ENCODE assay signal across 9 cellular contexts in genomic region chr16:733382-734207, GRCh38. TPM values are rescaled to one million over a fixed set of nuclear protein-coding genes. Genes with fewer than 3 reads are reported as not detected.
DNase-seq lines count a peak whose midpoint lies in the region; ATAC-seq and TF ChIP-seq lines count a peak whose summit lies in the region.
"Had no signal": no experiment of that assay in that cellular context is flagged by ENCODE, and none has a peak within 500 bp of the region (broad histone marks: within the 10 kb centered on the region; RNA-seq: fewer than 3 reads in every experiment).

No MANE protein-coding gene starts in this region.

- no peak overlapping the region for H3K4me3 ChIP-seq in Panc1 (ENCODE audit: low read depth in 2 of 2, low read length in 2 of 2)
- no peak overlapping the region for H3K4me3 ChIP-seq in endodermal cell (ENCODE audit: low read length)
- H3K4me3 ChIP-seq in sigmoid colon: no peak overlapping the region

- peaks cover 14% of the 10 kb centered on the region for H3K36me3 Mint-ChIP-seq in activated CD4-positive, alpha-beta T cell treated with anti-CD3 and anti-CD28 coated beads, Interleukin-2, amount 10 ng/mL, durations not matched to agents 7 days and 5 days (ENCODE audit: low read depth)
- H3K36me3 Mint-ChIP-seq in endodermal cell (ENCODE audit: low read depth): peaks cover 25% of the 10 kb centered on the region

- H3K9ac ChIP-seq in endodermal cell (ENCODE audit: extremely low read depth, low read length, poor library complexity, severe bottlenecking): no peak overlapping the region

- in situ Hi-C loops in Panc1 (cut with HindIII; ENCODE audit: low pct_unique_long_range_greater_than_20kb, low sequenced_read_pairs): no loop called here

- H3K9me3 ChIP-seq in Panc1 (ENCODE audit: control insufficient read depth, insufficient read depth, low read depth, low read length) (no peaks in the 10 kb centered on the region), endodermal cell (ENCODE audit: control insufficient read depth, low read length) (no peaks in the 10 kb centered on the region), sigmoid colon (no peaks in the 10 kb centered on the region)

- no peak for TF ChIP-seq POLR2A in sigmoid colon (IDR thresholded peaks at IDR 0.05)

- H3K9me3 Mint-ChIP-seq in activated CD4-positive, alpha-beta T cell treated with anti-CD3 and anti-CD28 coated beads, Interleukin-2, amount 10 ng/mL, durations not matched to agents 7 days and 5 days: no peaks in the 10 kb centered on the region
- H3K9me3 Mint-ChIP-seq in endodermal cell: no peaks in the 10 kb centered on the region

- H3K27me3 Mint-ChIP-seq in activated CD4-positive, alpha-beta T cell treated with anti-CD3 and anti-CD28 coated beads, Interleukin-2, amount 10 ng/mL, durations not matched to agents 7 days and 5 days: no peaks in the 10 kb centered on the region
- no peaks in the 10 kb centered on the region for H3K27me3 Mint-ChIP-seq in endodermal cell (ENCODE audit: insufficient read depth)

- WGBS in endodermal cell (ENCODE audit: insufficient coverage in 1 of 2, insufficient read length in 1 of 2), 2 experiments: 88 to 95% methylated on average over 20 to 34 of the region's 34 CpGs
- 87 to 90% methylated on average over 34 of the region's 34 CpGs for WGBS in sigmoid colon, 2 donors

- H3K27ac ChIP-seq in Panc1 (ENCODE audit: low read length) (no peak overlapping the region), endodermal cell (ENCODE audit: low read depth, low read length) (no peak overlapping the region), sigmoid colon (no peak overlapping the region)

- H3K4me1 Mint-ChIP-seq in activated CD4-positive, alpha-beta T cell treated with anti-CD3 and anti-CD28 coated beads, Interleukin-2, amount 10 ng/mL, durations not matched to agents 7 days and 5 days: peaks cover 20% of the 10 kb centered on the region
- no peaks in the 10 kb centered on the region for H3K4me1 Mint-ChIP-seq in endodermal cell

- no TSS peak for BruUV-seq in Panc1 (replicated peaks; lab: Mats Ljungman, UMichigan)

- POLR2A ChIA-PET in activated CD4-positive, alpha-beta T cell treated with anti-CD3 and anti-CD28 coated beads, Interleukin-2, amount 10 ng/mL, durations not matched to agents 7 days and 5 days (lab: Charles Lee): no interaction called here
- POLR2A ChIA-PET in Panc1 (lab: Charles Lee): no interaction called here

- H3K4me3 Mint-ChIP-seq in activated CD4-positive, alpha-beta T cell treated with anti-CD3 and anti-CD28 coated beads, Interleukin-2, amount 10 ng/mL, durations not matched to agents 7 days and 5 days: no peak overlapping the region
- H3K4me3 Mint-ChIP-seq in endodermal cell: no peak overlapping the region

- no peak overlapping the region for H3K27ac Mint-ChIP-seq in activated CD4-positive, alpha-beta T cell treated with anti-CD3 and anti-CD28 coated beads, Interleukin-2, amount 10 ng/mL, durations not matched to agents 7 days and 5 days
- no peak overlapping the region for H3K27ac Mint-ChIP-seq in endodermal cell

- H3K36me3 ChIP-seq in Panc1 (ENCODE audit: control insufficient read depth, insufficient read depth, low read length) (peaks cover 2% of the 10 kb centered on the region), endodermal cell (ENCODE audit: control insufficient read depth, insufficient read depth, low read length) (peaks cover 34% of the 10 kb centered on the region), sigmoid colon (peaks cover 28 to 67% (median 37%) of the 10 kb centered on the region in 4 donors)

- DNase-seq in activated CD4-positive, alpha-beta T cell treated with anti-CD3 and anti-CD28 coated beads for 4 hours: peak; percentile 35 to 48
- DNase-seq in activated CD4-positive, alpha-beta T cell treated with anti-CD3 and anti-CD28 coated beads, Interleukin-2, amount 10 ng/mL, durations not matched to agents 7 days and 5 days: no peak
- no peak for DNase-seq in Panc1 (ENCODE audit: low read depth, low spot score)
- DNase-seq in endodermal cell: peak; percentile 76
- peak; percentile 61 for DNase-seq in sigmoid colon
- no peak for DNase-seq in OCI-M1 (lab: John Stamatoyannopoulos, UW)
- no peak for DNase-seq in mucosa of gallbladder (ENCODE audit: low spot score)
- DNase-seq: NCI-H146 had no signal

- no peaks in the 10 kb centered on the region for H3K27me3 ChIP-seq in Panc1 (ENCODE audit: control insufficient read depth, insufficient read depth, low read length)
- H3K27me3 ChIP-seq in endodermal cell (ENCODE audit: control insufficient read depth, insufficient read depth, low read length, poor library complexity, severe bottlenecking): no peaks in the 10 kb centered on the region
- H3K27me3 ChIP-seq in sigmoid colon: peaks cover 0 to 9% (median 3%) of the 10 kb centered on the region in 3 donors

- TF ChIP-seq EP300 in sigmoid colon (IDR thresholded peaks at IDR 0.05): no peak

- peak; percentile 86 for TF ChIP-seq CTCF in Panc1 (IDR thresholded peaks at IDR 0.05)
- peak; percentile 63 for TF ChIP-seq CTCF in endodermal cell (conservative IDR thresholded peaks at IDR 0.05)
- TF ChIP-seq CTCF in sigmoid colon (IDR thresholded peaks at IDR 0.05): peak in 1 of 4 experiments; percentile 24

- CTCF ChIA-PET in activated CD4-positive, alpha-beta T cell treated with anti-CD3 and anti-CD28 coated beads, Interleukin-2, amount 10 ng/mL, durations not matched to agents 7 days and 5 days (lab: Charles Lee): interaction anchor here (1.6 kb wide), 1 partner anchor 30 kb away, joined by 5 read pairs; no protein-coding TSS in a partner anchor
- CTCF ChIA-PET in Panc1 (lab: Charles Lee): interaction anchor here (1.3 kb wide), 1 partner anchor 21 kb away, joined by 4 read pairs; no protein-coding TSS in a partner anchor

- ATAC-seq in Panc1 (peak; percentile 31; the same call in 1 of the 2 replicates), GM19328 (IDR thresholded peaks at IDR 0.05; ENCODE audit: unreplicated experiment) (no peak)

- intact Hi-C loops in Panc1 (cut with micrococcal nuclease; ENCODE audit: unreplicated experiment) (no loop called here), sigmoid colon (cut with DNase I) (no loop called here)

- H3K4me1 ChIP-seq in Panc1 (ENCODE audit: control insufficient read depth, insufficient read depth, low read length) (no peaks in the 10 kb centered on the region; the same call in 1 of the 2 replicates), endodermal cell (ENCODE audit: control insufficient read depth, insufficient read depth, low read length) (no peaks in the 10 kb centered on the region), sigmoid colon (peaks cover 0 to 4% (median 4%) of the 10 kb centered on the region in 4 donors)

RNA-seq across cellular contexts. Expression of gene HAGHL, which starts 6.7 kb away (rescaled TPM):
- total RNA-seq in activated CD4-positive, alpha-beta T cell treated with anti-CD3 and anti-CD28 coated beads, Interleukin-2, amount 10 ng/mL, durations not matched to agents 7 days and 5 days: 1 to 10 TPM; 5.0 to 5.7 TPM
- total RNA-seq in Panc1 (2021; ENCODE audit: unreplicated experiment) (41.1 TPM), endodermal cell (10 to 100 TPM in 1 of 2 donors, 1 to 10 TPM in 1; 8.9 to 11.4 TPM), sigmoid colon (1 to 10 TPM; 2.6 to 4.6 (median 3.8) TPM), mucosa of gallbladder (13.4 TPM)
- polyA plus RNA-seq in Panc1 (2012; ENCODE audit: insufficient read length): 107 TPM
- polyA plus RNA-seq in endodermal cell (2013, experiment 1 of 2): 7.5 TPM
- 6.2 TPM for polyA plus RNA-seq in endodermal cell (2013, experiment 2 of 2)
- 10 to 100 TPM in 1 of 3 donors, 1 to 10 TPM in 1, under 1 TPM in 1; 0.92 to 10.5 (median 1.2) TPM for polyA plus RNA-seq in sigmoid colon

RNA-seq across cellular contexts. Expression of gene CIAO3, which starts 7.2 kb away (rescaled TPM):
- total RNA-seq in activated CD4-positive, alpha-beta T cell treated with anti-CD3 and anti-CD28 coated beads, Interleukin-2, amount 10 ng/mL, durations not matched to agents 7 days and 5 days: 10 to 100 TPM; 39.5 to 39.9 TPM
- 34.0 TPM for total RNA-seq in Panc1 (2021; ENCODE audit: unreplicated experiment)
- 34.4 TPM for polyA plus RNA-seq in Panc1 (2012; ENCODE audit: insufficient read length)
- total RNA-seq in endodermal cell: 10 to 100 TPM; 41.4 to 43.3 TPM
- 45.0 TPM for polyA plus RNA-seq in endodermal cell (2013, experiment 1 of 2)
- 37.8 TPM for polyA plus RNA-seq in endodermal cell (2013, experiment 2 of 2)
- 10 to 100 TPM; 18.9 to 28.5 (median 23.8) TPM for total RNA-seq in sigmoid colon
- 10 to 100 TPM; 18.6 to 51.0 (median 25.4) TPM for polyA plus RNA-seq in sigmoid colon
- total RNA-seq in mucosa of gallbladder: 47.1 TPM

RNA-seq across cellular contexts. Expression of gene CCDC78, which starts 7.4 kb away (rescaled TPM):
- total RNA-seq in activated CD4-positive, alpha-beta T cell treated with anti-CD3 and anti-CD28 coated beads, Interleukin-2, amount 10 ng/mL, durations not matched to agents 7 days and 5 days: 1 to 10 TPM; 1.6 to 2.3 TPM
- 18.2 TPM for total RNA-seq in Panc1 (2021; ENCODE audit: unreplicated experiment)
- polyA plus RNA-seq in Panc1 (2012; ENCODE audit: insufficient read length): 23.6 TPM
- total RNA-seq in endodermal cell: 1 to 10 TPM; 6.5 to 8.1 TPM
- 3.7 TPM for polyA plus RNA-seq in endodermal cell (2013, experiment 1 of 2)
- polyA plus RNA-seq in endodermal cell (2013, experiment 2 of 2): 3.1 TPM
- total RNA-seq in sigmoid colon: under 1 TPM in 1 of 4 donors, not detected in 3; 0.49 TPM
- 1 to 10 TPM in 1 of 3 donors, not detected in 2; 3.4 TPM for polyA plus RNA-seq in sigmoid colon
- total RNA-seq in mucosa of gallbladder: 3.3 TPM

RNA-seq across cellular contexts. Expression of gene ANTKMT, which starts 12.6 kb away (rescaled TPM):
- 1 to 10 TPM; 5.5 to 8.7 TPM for total RNA-seq in activated CD4-positive, alpha-beta T cell treated with anti-CD3 and anti-CD28 coated beads, Interleukin-2, amount 10 ng/mL, durations not matched to agents 7 days and 5 days
- total RNA-seq in Panc1 (2021; ENCODE audit: unreplicated experiment): 93.6 TPM
- 75.7 TPM for polyA plus RNA-seq in Panc1 (2012; ENCODE audit: insufficient read length)
- 10 to 100 TPM; 36.9 to 40.6 TPM for total RNA-seq in endodermal cell
- polyA plus RNA-seq in endodermal cell (2013, experiment 1 of 2): 19.4 TPM
- polyA plus RNA-seq in endodermal cell (2013, experiment 2 of 2): 22.1 TPM
- total RNA-seq in sigmoid colon: 10 to 100 TPM; 27.1 to 53.1 (median 39.5) TPM
- 10 to 100 TPM; 18.6 to 38.1 (median 21.3) TPM for polyA plus RNA-seq in sigmoid colon
- 54.7 TPM for total RNA-seq in mucosa of gallbladder

RNA-seq across cellular contexts. Expression of gene METRN, which starts 18.7 kb away (rescaled TPM):
- 1 to 10 TPM; 2.5 to 3.0 TPM for total RNA-seq in activated CD4-positive, alpha-beta T cell treated with anti-CD3 and anti-CD28 coated beads, Interleukin-2, amount 10 ng/mL, durations not matched to agents 7 days and 5 days
- 407 TPM for total RNA-seq in Panc1 (2021; ENCODE audit: unreplicated experiment)
- polyA plus RNA-seq in Panc1 (2012; ENCODE audit: insufficient read length): 561 TPM
- total RNA-seq in endodermal cell: 10 to 100 TPM; 33.4 to 38.5 TPM
- 90.9 TPM for polyA plus RNA-seq in endodermal cell (2013, experiment 1 of 2)
- 95.7 TPM for polyA plus RNA-seq in endodermal cell (2013, experiment 2 of 2)
- 10 to 100 TPM; 27.8 to 49.9 (median 32.2) TPM for total RNA-seq in sigmoid colon
- 10 to 100 TPM; 16.5 to 32.8 (median 31.8) TPM for polyA plus RNA-seq in sigmoid colon
- total RNA-seq in mucosa of gallbladder: 62.0 TPM

Comparison
In these comparisons a context has a peak if more than half of its experiments do, and no peak if none do; other contexts are left out.
1. DNase-seq: peak in activated CD4-positive, alpha-beta T cell treated with anti-CD3 and anti-CD28 coated beads for 4 hours (2 of 2), endodermal cell (single experiment) and sigmoid colon (single experiment); none in activated CD4-positive, alpha-beta T cell treated with anti-CD3 and anti-CD28 coated beads, Interleukin-2, amount 10 ng/mL, durations not matched to agents 7 days and 5 days (single experiment), Panc1 (single experiment), OCI-M1 (single experiment) and mucosa of gallbladder (single experiment).